8 cellular contexts compared by ENCODE assay signal in the genomic region with DNA sequence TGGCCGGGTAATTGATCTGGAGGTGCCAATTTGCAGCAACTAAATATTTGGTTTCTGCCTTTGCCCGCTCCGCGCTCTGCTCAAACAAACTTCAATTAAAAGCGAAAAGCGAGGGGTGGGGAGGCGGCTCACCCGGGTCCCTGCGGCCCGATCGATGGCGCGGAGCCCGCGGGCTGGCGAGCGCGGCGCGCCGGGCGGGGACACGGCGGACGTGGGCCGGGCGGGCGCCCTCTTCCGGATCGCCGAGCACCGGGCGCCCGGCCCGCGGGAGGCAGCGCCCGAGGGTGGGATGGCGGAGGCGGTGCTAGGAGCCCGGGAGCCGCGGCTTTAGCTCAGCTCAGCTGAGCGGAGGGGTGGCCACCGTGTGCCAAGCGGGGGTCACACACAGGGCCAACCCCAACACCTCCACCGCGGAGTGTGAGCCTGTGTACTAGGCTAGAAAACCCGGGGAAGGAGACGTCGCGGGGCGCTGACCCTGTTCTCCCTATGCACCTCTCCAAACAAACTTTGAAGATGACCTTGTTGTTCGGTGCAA. TPM values are rescaled to one million over a fixed set of nuclear protein-coding genes. Genes with fewer than 3 reads are reported as not detected.
DNase-seq lines count a peak whose midpoint lies in the region; TF ChIP-seq lines count a peak whose summit lies in the region.

No MANE protein-coding gene starts in this region.

- intact Hi-C loops in mammary epithelial cell (cut with micrococcal nuclease), result loop anchor here (5.0 kb wide), 1 partner anchor 242 kb away; no protein-coding TSS in a partner anchor

- H3K27ac Mint-ChIP-seq in T-helper 2 cell treated with Interferon-gamma antibody and Interleukin-4, amounts not matched to agents 5 μg/mL and 100 μg/mL, for 36 hours, result no peak overlapping the region
- H3K27ac Mint-ChIP-seq in endothelial cell (ENCODE audit: unreplicated experiment), result no peak overlapping the region

- CTCF ChIA-PET in mammary epithelial cell (lab: Charles Lee; ENCODE audit: low non-redundant PET), result no interaction called here

- no peaks in the 10 kb centered on the region for H3K79me2 ChIP-seq in mammary epithelial cell (ENCODE audit: insufficient read depth, low read length)

- no peaks in the 10 kb centered on the region for H3K36me3 ChIP-seq in mammary epithelial cell (ENCODE audit: insufficient read depth, low read length)

- no peaks in the 10 kb centered on the region for H3K27me3 ChIP-seq in mammary epithelial cell (ENCODE audit: insufficient read depth, low read length)

- H3K36me3 Mint-ChIP-seq in T-helper 2 cell treated with Interferon-gamma antibody and Interleukin-4, amounts not matched to agents 5 μg/mL and 100 μg/mL, for 36 hours (ENCODE audit: low read depth), result peaks cover 7% of the 10 kb centered on the region
- peaks cover 5% of the 10 kb centered on the region for H3K36me3 Mint-ChIP-seq in endothelial cell (ENCODE audit: low read depth, unreplicated experiment)

- H3K4me3 Mint-ChIP-seq in T-helper 2 cell treated with Interferon-gamma antibody and Interleukin-4, amounts not matched to agents 5 μg/mL and 100 μg/mL, for 36 hours, result peak overlapping the region; percentile 92
- no peak overlapping the region for H3K4me3 Mint-ChIP-seq in endothelial cell (ENCODE audit: unreplicated experiment)

- H3K4me1 ChIP-seq in mammary epithelial cell (ENCODE audit: insufficient read depth, low read length), result peaks cover 14% of the 10 kb centered on the region

- TF ChIP-seq CTCF in mammary epithelial cell (conservative IDR thresholded peaks at IDR 0.05 in 1 of 2, IDR thresholded peaks at IDR 0.05 in 1 of 2; ENCODE audit: extremely low read depth in 1 of 2, insufficient read depth in 1 of 2, low read depth in 1 of 2, low read length in 2 of 2) (peak in 1 of 2 donors; percentile 43), endothelial cell (IDR thresholded peaks at IDR 0.05; ENCODE audit: unreplicated experiment) (no peak)

- DNase-seq in EL, result peak; percentile 67
- DNase-seq in LHCN-M2 (ENCODE audit: low read depth), result peak; percentile 44
- peak; percentile 39 for DNase-seq in T-helper 2 cell treated with Interferon-gamma antibody and Interleukin-4, amounts not matched to agents 5 μg/mL and 100 μg/mL, for 36 hours (ENCODE audit: low spot score)
- DNase-seq in mammary epithelial cell, result no peak
- DNase-seq in kidney tubule cell (ENCODE audit: low spot score), result peak; percentile 38
- DNase-seq in stimulated activated CD4-positive, alpha-beta T cell treated with anti-CD3 and anti-CD28 coated beads, Interleukin-4, amount 100 ng/mL, for 1 hour, result peak; percentile 40
- DNase-seq in endothelial cell (ENCODE audit: low spot score), result no peak
- no peak for DNase-seq in effector CD8-positive, alpha-beta T cell (lab: John Stamatoyannopoulos, UW)

- H3K9me3 ChIP-seq in mammary epithelial cell (replicated peaks; ENCODE audit: insufficient read depth, low read length), result no peaks in the 10 kb centered on the region

- H4K20me1 ChIP-seq in mammary epithelial cell (ENCODE audit: insufficient read depth, low read length), result no peaks in the 10 kb centered on the region

- WGBS in mammary epithelial cell (ENCODE audit: low coverage, missing lambda C conversion rate), result 15% methylated on average over 8 of the region's 54 CpGs

- dilution Hi-C loops in mammary epithelial cell (cut with HindIII; ENCODE audit: low sequenced_read_pairs), result no loop called here

- no peak overlapping the region for H3K9ac ChIP-seq in mammary epithelial cell (ENCODE audit: insufficient read depth, low read length)

- H3K4me2 ChIP-seq in mammary epithelial cell (ENCODE audit: insufficient read depth, low read depth, low read length), result peak overlapping the region; percentile 90

- H3K4me3 ChIP-seq in mammary epithelial cell (replicated peaks in 1 of 3; ENCODE audit: insufficient read depth in 1 of 3, low read depth in 2 of 3, low read length in 3 of 3), result peak overlapping the region; percentile 34 to 48 (median 42)

- H3K9me3 Mint-ChIP-seq in T-helper 2 cell treated with Interferon-gamma antibody and Interleukin-4, amounts not matched to agents 5 μg/mL and 100 μg/mL, for 36 hours, result no peaks in the 10 kb centered on the region
- H3K9me3 Mint-ChIP-seq in endothelial cell (ENCODE audit: unreplicated experiment), result no peaks in the 10 kb centered on the region

- peaks cover 36% of the 10 kb centered on the region for H3K27me3 Mint-ChIP-seq in T-helper 2 cell treated with Interferon-gamma antibody and Interleukin-4, amounts not matched to agents 5 μg/mL and 100 μg/mL, for 36 hours (ENCODE audit: low read depth)
- H3K27me3 Mint-ChIP-seq in endothelial cell (ENCODE audit: unreplicated experiment), result peaks cover 15% of the 10 kb centered on the region

- no TSS peak for BruUV-seq in mammary epithelial cell (replicated peaks; lab: Mats Ljungman, UMichigan)

- peak overlapping the region; percentile 85 for H2AFZ ChIP-seq in mammary epithelial cell (ENCODE audit: low read depth, low read length)

- peaks cover 15% of the 10 kb centered on the region for H3K4me1 Mint-ChIP-seq in T-helper 2 cell treated with Interferon-gamma antibody and Interleukin-4, amounts not matched to agents 5 μg/mL and 100 μg/mL, for 36 hours (ENCODE audit: low read depth)
- H3K4me1 Mint-ChIP-seq in endothelial cell (ENCODE audit: unreplicated experiment), result peaks cover 17% of the 10 kb centered on the region

- in situ Hi-C loops in mammary epithelial cell (cut with MboI; ENCODE audit: low sequenced_read_pairs in 2 of 2), result loop anchor here (10.0 kb wide), 1 partner anchor 94 kb away; no protein-coding TSS in a partner anchor

- H3K27ac ChIP-seq in mammary epithelial cell (ENCODE audit: insufficient read depth, low read depth, low read length), result no peak overlapping the region

RNA-seq across cellular contexts. Expression of gene DCAKD, which starts 32.2 kb away (rescaled TPM):
- 72.7 and 87.9 TPM in 2 replicates for total RNA-seq in LHCN-M2 (2014; rRNA removed)
- 37.9 TPM for polyA plus RNA-seq in LHCN-M2 (2012)
- 10 to 100 TPM; 35.4 to 68.0 TPM for total RNA-seq in mammary epithelial cell
- 27.7 TPM for polyA plus RNA-seq in mammary epithelial cell
- polyA minus RNA-seq in mammary epithelial cell, result 40.8 TPM
- total RNA-seq in endothelial cell (ENCODE audit: unreplicated experiment), result 29.2 TPM

RNA-seq across cellular contexts. Expression of gene NMT1, which starts 41.9 kb away (rescaled TPM):
- total RNA-seq in LHCN-M2 (2014; rRNA removed) (80.8 and 89.8 TPM in 2 replicates), mammary epithelial cell (100 to 1,000 TPM in 1 of 2 donors, 10 to 100 TPM in 1; 80.0 to 143 TPM), endothelial cell (ENCODE audit: unreplicated experiment) (85.8 TPM)
- polyA plus RNA-seq in LHCN-M2 (2012), result 75.6 TPM
- polyA plus RNA-seq in mammary epithelial cell, result 55.9 TPM
- 170 TPM for polyA minus RNA-seq in mammary epithelial cell

RNA-seq across cellular contexts. Expression of gene C1QL1, which starts 51.1 kb away (rescaled TPM):
- total RNA-seq in LHCN-M2 (2014; rRNA removed) (2.5 and 2.8 TPM in 2 replicates), mammary epithelial cell (under 1 TPM in 1 of 2 donors, not detected in 1; 0.54 TPM), endothelial cell (ENCODE audit: unreplicated experiment) (not detected)
- 4.4 TPM for polyA plus RNA-seq in LHCN-M2 (2012)
- polyA plus RNA-seq in mammary epithelial cell, result 1.9 TPM
- polyA minus RNA-seq in mammary epithelial cell, result not detected

Comparison
In these comparisons a context has a peak if more than half of its experiments do, and no peak if none do; other contexts are left out.
1. DNase-seq: peak in EL (single experiment), LHCN-M2 (single experiment), T-helper 2 cell treated with Interferon-gamma antibody and Interleukin-4, amounts not matched to agents 5 μg/mL and 100 μg/mL, for 36 hours (single experiment), kidney tubule cell (single experiment) and stimulated activated CD4-positive, alpha-beta T cell treated with anti-CD3 and anti-CD28 coated beads, Interleukin-4, amount 100 ng/mL, for 1 hour (single experiment); none in mammary epithelial cell (single experiment), endothelial cell (single experiment) and effector CD8-positive, alpha-beta T cell (single experiment).